Comparison of ENCODE assay signal across 34 cellular contexts in the genomic region with DNA sequence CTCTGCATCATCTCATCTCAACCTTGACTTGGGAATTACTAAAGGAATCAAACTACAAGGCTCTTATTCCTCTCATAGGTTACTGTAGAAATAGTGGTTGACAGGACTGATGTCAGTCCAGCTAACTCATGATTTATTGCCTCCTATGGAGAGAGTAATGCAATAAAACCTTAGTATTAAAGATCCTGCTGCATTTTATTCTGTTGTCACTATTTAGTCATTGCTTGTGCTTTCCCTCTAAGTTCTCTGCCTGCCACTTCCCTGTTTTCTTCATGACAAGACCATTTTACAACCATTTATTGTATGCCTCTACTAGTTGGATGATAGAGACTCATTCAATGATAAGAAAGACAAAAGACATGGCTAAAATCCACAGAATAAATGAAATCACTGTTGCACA.
"Had no signal": no experiment of that assay in that cellular context is flagged by ENCODE, and none has a peak within 500 bp of the region (broad histone marks: within the 10 kb centered on the region; RNA-seq: fewer than 3 reads in every experiment).

No MANE protein-coding gene starts in this region.

- ATAC-seq: activated naive CD4-positive, alpha-beta T cell treated with anti-CD3 and anti-CD28 coated beads, Interleukin-2, amount 50 U/mL, for 72 hours; activated naive CD8-positive, alpha-beta T cell treated with anti-CD3 and anti-CD28 coated beads, Interleukin-2, amount 50 U/mL, for 24 hours; activated T-cell treated with anti-CD3 and anti-CD28 coated beads, Interleukin-2, amount 50 U/mL, for 4 hours; activated T-cell treated with anti-CD3 and anti-CD28 coated beads, Interleukin-2, amount 50 U/mL, for 72 hours; activated T-helper 17 cell treated with anti-CD3 and anti-CD28 coated beads, Interleukin-2, amount 50 U/mL, for 72 hours; body of pancreas had no signal

- H3K27me3 ChIP-seq: adrenal gland, ascending aorta, body of pancreas, brain microvascular endothelial cell, breast epithelium, cardiac muscle cell had no signal

- H3K4me3 ChIP-seq: adrenal gland, ascending aorta, body of pancreas, breast epithelium, cardiac muscle cell had no signal

- FAIRE-seq: astrocyte, bronchial epithelial cell had no signal

- H3K36me3 ChIP-seq: adrenal gland, ascending aorta, brain microvascular endothelial cell, breast epithelium, cardiac muscle cell had no signal

- H3K9me3 ChIP-seq: adrenal gland, ascending aorta, body of pancreas, breast epithelium had no signal

- H3K4me1 ChIP-seq: adrenal gland, ascending aorta, body of pancreas, breast epithelium had no signal

- DNase-seq: activated effector memory CD4-positive, alpha-beta T cell treated with anti-CD3 and anti-CD28 coated beads, Interleukin-2, amount 50 U/mL, for 16 hours; activated effector memory CD4-positive, alpha-beta T cell treated with Interleukin-2 at 50 U/mL for 16 hours; activated gamma-delta T cell; activated gamma-delta T cell treated with Interleukin-2 at 50 U/mL for 16 hours; activated naive CD4-positive, alpha-beta T cell; activated naive CD4-positive, alpha-beta T cell treated with anti-CD3 and anti-CD28 coated beads for 36 hours; activated naive CD4-positive, alpha-beta T cell treated with anti-CD3 and anti-CD28 coated beads, Interleukin-2, amount 10 ng/mL, durations not matched to agents 7 days and 5 days; activated naive CD4-positive, alpha-beta T cell treated with anti-CD3 and anti-CD28 coated beads, Interleukin-2, amount 50 U/mL, for 16 hours; activated naive CD4-positive, alpha-beta T cell treated with Interleukin-2 at 50 U/mL for 16 hours; activated naive CD8-positive, alpha-beta T cell treated with anti-CD3 and anti-CD28 coated beads for 36 hours; activated naive CD8-positive, alpha-beta T cell treated with anti-CD3 and anti-CD28 coated beads, Interleukin-2, amount 10 ng/mL, durations not matched to agents 7 days and 5 days; activated naive CD8-positive, alpha-beta T cell treated with anti-CD3 and anti-CD28 coated beads, Interleukin-2, amount 50 U/mL, for 24 hours; activated T-cell treated with anti-CD3 and anti-CD28 coated beads, Interleukin-2, amount 50 U/mL, for 1 hour; activated T-cell treated with anti-CD3 and anti-CD28 coated beads, Interleukin-2, amount 50 U/mL, for 24 hours; activated T-cell treated with anti-CD3 and anti-CD28 coated beads, Interleukin-2, amount 50 U/mL, for 4 hours; activated T-cell treated with anti-CD3 and anti-CD28 coated beads, Interleukin-2, amount 50 U/mL, for 48 hours; activated T-cell treated with anti-CD3 and anti-CD28 coated beads, Interleukin-2, amount 50 U/mL, for 72 hours; adrenal gland; amniotic stem cell; amygdala; anterior cingulate cortex; aorta; body of pancreas; brain microvascular endothelial cell; caudate nucleus; central memory CD4-positive, alpha-beta T cell; cerebellar nuclear complex had no signal

- H3K27ac ChIP-seq: adrenal gland, ascending aorta, body of pancreas, brain microvascular endothelial cell, breast epithelium, cardiac muscle cell had no signal
